In the genomic region with DNA sequence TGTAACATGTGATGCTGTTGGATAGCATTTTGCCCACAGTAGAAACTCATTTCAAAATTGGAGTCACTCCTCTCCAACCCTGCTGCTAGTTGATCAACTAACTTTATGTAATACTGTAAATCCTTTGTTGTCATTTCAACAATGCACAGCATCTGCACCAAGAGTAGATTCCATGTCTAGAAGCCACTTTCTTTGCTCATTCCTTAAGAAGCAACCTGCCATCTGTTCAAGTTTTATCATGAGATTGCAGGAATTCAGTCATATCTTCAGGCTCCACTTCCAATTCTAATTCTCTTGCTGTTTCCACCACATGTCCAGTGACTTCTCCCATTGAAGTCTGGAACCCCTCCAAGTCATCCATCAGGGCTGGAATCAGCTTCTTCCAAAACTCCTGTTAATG, we compare ENCODE assay signal across 26 cellular contexts.
"Had no signal": no experiment of that assay in that cellular context is flagged by ENCODE, and none has a peak within 500 bp of the region (broad histone marks: within the 10 kb centered on the region; RNA-seq: fewer than 3 reads in every experiment).

No MANE protein-coding gene starts in this region.

- FAIRE-seq: frontal cortex had no signal

- H3K9me3 ChIP-seq: lower lobe of right lung, sigmoid colon, uterus had no signal

- H3K9me3 Mint-ChIP-seq: activated naive CD8-positive, alpha-beta T cell treated with anti-CD3 and anti-CD28 coated beads, Interleukin-2, amount 50 U/mL, for 24 hours; activated T-helper 2 cell treated with anti-CD3 and anti-CD28 coated beads, Interferon-gamma antibody, Interleukin-2, Interleukin-4, amounts not matched to agents 10 μg/mL and 5 μg/mL and 100 μg/mL, durations not matched to agents 14 hours and 24 hours and 36 hours; dendritic cell treated with granulocyte-macrophage colony-stimulating factor and Interleukin-4, amounts not matched to agents 40 ng/mL and 50 ng/mL, for 4 days; immature natural killer cell; naive B cell had no signal

- H3K27ac ChIP-seq: hepatocyte, lower lobe of right lung, neural progenitor cell, sigmoid colon, uterus had no signal

- H3K27me3 Mint-ChIP-seq: activated naive CD8-positive, alpha-beta T cell treated with anti-CD3 and anti-CD28 coated beads, Interleukin-2, amount 50 U/mL, for 24 hours; brain; dendritic cell treated with granulocyte-macrophage colony-stimulating factor and Interleukin-4, amounts not matched to agents 40 ng/mL and 50 ng/mL, for 4 days; naive B cell; progenitor cell of endocrine pancreas; stimulated activated naive B cell treated with anti-CD40 and anti-IgM and Interleukin-4, amounts not matched to agents 10 μg/mL and 1 μg/mL and 100 μg/mL, for 72 hours had no signal

- H3K27me3 ChIP-seq: hepatocyte, neural progenitor cell, sigmoid colon, uterus had no signal

- H3K4me3 ChIP-seq: hepatocyte, lower lobe of right lung, neural progenitor cell, sigmoid colon, uterus had no signal

- H3K4me1 ChIP-seq: neural progenitor cell had no signal

- H3K36me3 ChIP-seq: lower lobe of right lung, neural progenitor cell, sigmoid colon, uterus had no signal

- H3K4me2 ChIP-seq: hepatocyte, neural progenitor cell had no signal

- H3K36me3 Mint-ChIP-seq: immature natural killer cell had no signal

- ATAC-seq: activated naive CD8-positive, alpha-beta T cell treated with anti-CD3 and anti-CD28 coated beads, Interleukin-2, amount 50 U/mL, for 24 hours; left lobe of liver; lower lobe of right lung; stimulated activated naive B cell treated with anti-CD40 and anti-IgM and Interleukin-4, amounts not matched to agents 10 μg/mL and 1 μg/mL and 100 μg/mL, for 72 hours had no signal

- H3K27ac Mint-ChIP-seq: activated naive CD8-positive, alpha-beta T cell treated with anti-CD3 and anti-CD28 coated beads, Interleukin-2, amount 50 U/mL, for 24 hours; activated T-helper 2 cell treated with anti-CD3 and anti-CD28 coated beads, Interferon-gamma antibody, Interleukin-2, Interleukin-4, amounts not matched to agents 10 μg/mL and 5 μg/mL and 100 μg/mL, durations not matched to agents 14 hours and 24 hours and 36 hours; brain; dendritic cell treated with granulocyte-macrophage colony-stimulating factor and Interleukin-4, amounts not matched to agents 40 ng/mL and 50 ng/mL, for 4 days; neural progenitor cell; progenitor cell of endocrine pancreas; stimulated activated naive B cell treated with anti-CD40 and anti-IgM and Interleukin-4, amounts not matched to agents 10 μg/mL and 1 μg/mL and 100 μg/mL, for 72 hours had no signal

- DNase-seq: activated CD4-positive, alpha-beta T cell treated with anti-CD3 and anti-CD28 coated beads for 1 hour; activated naive CD4-positive, alpha-beta T cell; activated naive CD8-positive, alpha-beta T cell treated with anti-CD3 and anti-CD28 coated beads, Interleukin-2, amount 50 U/mL, for 24 hours; activated T-cell treated with anti-CD3 and anti-CD28 coated beads, Interleukin-2, amount 50 U/mL, for 1 hour; anterior cingulate cortex; effector CD4-positive, alpha-beta T cell; erythroblast; glutamatergic neuron; immature natural killer cell; lower lobe of right lung; naive B cell; retina; sigmoid colon; stimulated activated CD4-positive, alpha-beta T cell treated with anti-CD3 and anti-CD28 coated beads, Interleukin-2, amount 100 ng/mL, for 48 hours; stimulated activated CD8-positive, alpha-beta memory T cell treated with anti-CD3 and anti-CD28 coated beads, Interleukin-4, amount 100 ng/mL, for 48 hours; stimulated activated naive B cell treated with anti-CD40 and anti-IgM and Interleukin-4, amounts not matched to agents 10 μg/mL and 1 μg/mL and 100 μg/mL, for 72 hours; T-helper 9 cell; uterus had no signal

- H3K4me3 Mint-ChIP-seq: activated naive CD8-positive, alpha-beta T cell treated with anti-CD3 and anti-CD28 coated beads, Interleukin-2, amount 50 U/mL, for 24 hours; brain; dendritic cell treated with granulocyte-macrophage colony-stimulating factor and Interleukin-4, amounts not matched to agents 40 ng/mL and 50 ng/mL, for 4 days; immature natural killer cell; neural progenitor cell; stimulated activated naive B cell treated with anti-CD40 and anti-IgM and Interleukin-4, amounts not matched to agents 10 μg/mL and 1 μg/mL and 100 μg/mL, for 72 hours had no signal

- H3K4me1 Mint-ChIP-seq: neural progenitor cell had no signal

- H2AFZ ChIP-seq: hepatocyte, neural progenitor cell had no signal
